In the genomic region with DNA sequence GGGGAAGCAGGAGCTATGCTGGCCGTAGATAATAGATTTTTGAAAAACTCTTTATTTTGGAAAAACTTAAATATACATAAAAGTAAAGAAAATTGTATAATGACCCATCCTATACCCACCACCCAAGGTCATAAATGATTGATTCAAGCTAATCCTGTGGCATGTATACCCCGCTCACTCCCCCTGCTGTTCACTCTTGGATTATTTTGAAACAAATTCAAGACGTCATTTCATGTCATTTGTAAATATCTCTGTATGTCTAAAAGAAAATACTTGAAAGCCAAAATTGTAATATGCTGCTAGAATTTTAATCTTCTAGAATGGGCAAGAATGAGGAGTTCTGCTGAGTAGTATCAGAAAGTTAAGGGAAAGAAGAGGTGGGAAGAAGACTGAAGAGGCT, we compare ENCODE assay signal across 10 cellular contexts.
DNase-seq lines count a peak whose midpoint lies in the region; ATAC-seq, FAIRE-seq and TF ChIP-seq lines count a peak whose summit lies in the region.
"Had no signal": no experiment of that assay in that cellular context is flagged by ENCODE, and none has a peak within 500 bp of the region (broad histone marks: within the 10 kb centered on the region; RNA-seq: fewer than 3 reads in every experiment).

No MANE protein-coding gene starts in this region.

- H3K27ac ChIP-seq in H1 (ENCODE audit: low read depth, low read length) (no peak overlapping the region), neural cell (ENCODE audit: low read length) (no peak overlapping the region)

- H3K4me3 ChIP-seq in H1 (ENCODE audit: extremely low read depth in 1 of 4, insufficient read depth in 2 of 4, low read depth in 3 of 4, low read length in 4 of 4) (no peak overlapping the region), neural cell (ENCODE audit: low read length) (no peak overlapping the region)

- CTCF ChIA-PET in H1 (lab: Charles Lee; ENCODE audit: partially characterized antibody), result interaction anchor here (0.9 to 3.8 kb wide), 14 partner anchors 8 to 274 kb away, joined by 3 to 14 read pairs (median 8); no protein-coding TSS in a partner anchor

- no peak overlapping the region for H3K18ac ChIP-seq in H1 (ENCODE audit: extremely low read depth, low read length)

- H2BK12ac ChIP-seq in H1 (ENCODE audit: low read depth, low read length), result no peak overlapping the region

- H3K27me3 ChIP-seq in H1 (replicated peaks in 1 of 4; ENCODE audit: control insufficient read depth in 3 of 4, extremely low read depth in 1 of 4, insufficient read depth in 3 of 4, low read length in 3 of 4) (no peaks in the 10 kb centered on the region), neural cell (ENCODE audit: insufficient read depth, low read depth, low read length) (no peaks in the 10 kb centered on the region)

- WGBS in H1 (ENCODE audit: extremely low coverage in 1 of 2, insufficient coverage in 1 of 2, insufficient read length in 1 of 2, insufficient replicate concordance in 2 of 2, low coverage in 1 of 2, low lambda C conversion rate in 2 of 2, missing lambda C conversion rate in 1 of 2), 2 experiments, result 76% methylated on average over 3 of the region's 3 CpGs; no CpG with 5 or more reads in 1 of the 2 experiments

- no peaks in the 10 kb centered on the region for H3K23me2 ChIP-seq in H1 (ENCODE audit: low read depth, low read length)

- H3K4ac ChIP-seq in H1 (replicated peaks; ENCODE audit: insufficient read length, low read depth, low read length), result no peak overlapping the region

- H4K91ac ChIP-seq in H1 (replicated peaks; ENCODE audit: insufficient read length, low read length), result no peak overlapping the region

- TF ChIP-seq POLR2A in H1 (IDR thresholded peaks at IDR 0.05; ENCODE audit: control extremely low read depth in 1 of 2, low read depth in 2 of 2, low read length in 2 of 2), result no peak
- TF ChIP-seq POLR2A in H54 (IDR thresholded peaks at IDR 0.05; ENCODE audit: low read depth, low read length), result no peak

- ATAC-seq in HG02852 (IDR thresholded peaks at IDR 0.05; ENCODE audit: unreplicated experiment), result no peak

- TF ChIP-seq EP300 in H1 (IDR thresholded peaks at IDR 0.05; ENCODE audit: borderline replicate concordance in 1 of 2, low read depth in 2 of 2, low read length in 2 of 2) (no peak), neural cell (conservative IDR thresholded peaks at IDR 0.05; ENCODE audit: poor library complexity, severe bottlenecking) (no peak)

- H3K56ac ChIP-seq in H1 (replicated peaks; ENCODE audit: insufficient read length, low read depth, low read length), result no peak overlapping the region

- no peak overlapping the region for H3K23ac ChIP-seq in H1 (ENCODE audit: insufficient read length)

- no peak overlapping the region for H2BK20ac ChIP-seq in H1 (ENCODE audit: low read length)

- POLR2A ChIA-PET in H1 (lab: Charles Lee; ENCODE audit: partially characterized antibody), result interaction anchor here (1.2 to 1.8 kb wide), 2 partner anchors 10 to 567 kb away, joined by 3 to 4 read pairs; no protein-coding TSS in a partner anchor

- no peak overlapping the region for H2BK120ac ChIP-seq in H1 (replicated peaks; ENCODE audit: low read depth, low read length)

- peak; percentile 23 for DNase-seq in ELR (ENCODE audit: low read depth)
- peak; percentile 25 for DNase-seq in NCI-H69 (lab: John Stamatoyannopoulos, UW)
- DNase-seq in H1 (ENCODE audit: low read depth in 1 of 2, low spot score in 2 of 2), result no peak
- DNase-seq in H54 (ENCODE audit: insufficient read length, low spot score), result no peak
- no peak for DNase-seq in activated effector memory CD4-positive, alpha-beta T cell treated with anti-CD3 and anti-CD28 coated beads, Interleukin-2, amount 50 U/mL, for 16 hours
- no peak for DNase-seq in ecto neural progenitor cell (ENCODE audit: low spot score)

- H3K9me3 ChIP-seq in H1 (ENCODE audit: insufficient read depth in 2 of 2, low read depth in 1 of 2, low read length in 1 of 2) (no peaks in the 10 kb centered on the region), neural cell (ENCODE audit: low read length) (no peaks in the 10 kb centered on the region)

- H3K79me2 ChIP-seq in H1 (ENCODE audit: control insufficient read depth in 1 of 2, insufficient read depth in 2 of 2, low read length in 2 of 2), result no peaks in the 10 kb centered on the region
- H3K79me2 ChIP-seq in neural cell (replicated peaks; ENCODE audit: insufficient read depth, low read length), result no peaks in the 10 kb centered on the region

- H3K9ac ChIP-seq in H1 (replicated peaks in 1 of 4; ENCODE audit: extremely low read depth in 1 of 4, low read depth in 3 of 4, low read length in 3 of 4) (no peak overlapping the region), neural cell (ENCODE audit: low read length) (no peak overlapping the region)

- H2BK15ac ChIP-seq in H1 (ENCODE audit: low read length), result no peak overlapping the region

- H3K14ac ChIP-seq in H1 (ENCODE audit: insufficient read length), result no peak overlapping the region

- H3F3A ChIP-seq in neural cell (ENCODE audit: insufficient read depth, low read length, poor library complexity, severe bottlenecking), result no peaks in the 10 kb centered on the region

- no peak overlapping the region for H4K8ac ChIP-seq in H1 (ENCODE audit: extremely low read depth, insufficient read depth, low read length)

- no peaks in the 10 kb centered on the region; a peak in 1 of 8 replicates for H3K36me3 ChIP-seq in H1 (ENCODE audit: control insufficient read depth in 2 of 4, insufficient read depth in 4 of 4, low read length in 3 of 4)
- H3K36me3 ChIP-seq in neural cell (ENCODE audit: insufficient read depth, low read length), result no peaks in the 10 kb centered on the region

- H3K79me1 ChIP-seq in H1 (ENCODE audit: low read depth, low read length), result no peaks in the 10 kb centered on the region; the same call in 1 of the 2 replicates

- H4K5ac ChIP-seq in H1 (ENCODE audit: insufficient read length, low read depth, low read length), result no peak overlapping the region

- FAIRE-seq in H1 (lab: Jason Lieb, UNC) (no peak), H54 (lab: Jason Lieb, UNC) (no peak)
- FAIRE-seq: GM12891, TTC549 had no signal

- no peaks in the 10 kb centered on the region for H3K9me2 ChIP-seq in neural cell (ENCODE audit: insufficient read depth, low read length)

- TF ChIP-seq CTCF in H1 (IDR thresholded peaks at IDR 0.05; ENCODE audit: control extremely low read depth in 1 of 3, insufficient read depth in 1 of 3, low read depth in 1 of 3, low read length in 3 of 3) (peak in 2 of 3 experiments; percentile 27 to 39; a peak in 2 of 4 replicates), neural cell (IDR thresholded peaks at IDR 0.05; ENCODE audit: poor library complexity, severe bottlenecking) (peak; percentile 63)

- H2AK5ac ChIP-seq in H1 (ENCODE audit: low read depth, low read length), result no peak overlapping the region

- peak; percentile 57 to 61 for TF ChIP-seq RAD21 in H1 (IDR thresholded peaks at IDR 0.05 in 1 of 2, conservative IDR thresholded peaks at IDR 0.05 in 1 of 2; ENCODE audit: low read depth in 2 of 2, low read length in 2 of 2)
- TF ChIP-seq RAD21 in neural cell (conservative IDR thresholded peaks at IDR 0.05), result peak; percentile 68

- H4K20me1 ChIP-seq in H1 (replicated peaks in 1 of 2; ENCODE audit: control insufficient read depth in 1 of 2, insufficient read depth in 2 of 2, low read length in 2 of 2) (peaks cover 2 to 3% of the 10 kb centered on the region in 2 experiments), neural cell (ENCODE audit: insufficient read depth) (no peaks in the 10 kb centered on the region)

- H3K4me1 ChIP-seq in H1 (replicated peaks in 1 of 4; ENCODE audit: control insufficient read depth in 3 of 4, insufficient read depth in 4 of 4, low read length in 3 of 4), result peaks cover 0 to 3% (median 0%) of the 10 kb centered on the region in 4 experiments; a peak in 1 of 7 replicates

- H2BK5ac ChIP-seq in H1 (ENCODE audit: low read depth, low read length), result no peak overlapping the region

- H2AFZ ChIP-seq in H1 (ENCODE audit: low read length), result no peak overlapping the region
- H2AFZ ChIP-seq in neural cell (ENCODE audit: low read depth, low read length), result no peak overlapping the region

- H3K4me2 ChIP-seq in H1 (ENCODE audit: insufficient read depth in 1 of 2, low read depth in 2 of 2, low read length in 2 of 2), result no peak overlapping the region
- H3K4me2 ChIP-seq in neural cell (ENCODE audit: low read length), result no peak overlapping the region

TF ChIP-seq in H1, 55 proteins besides CTCF, POLR2A, EP300 and RAD21:
- TF ChIP-seq HDAC6 (IDR thresholded peaks at IDR 0.05; ENCODE audit: low read depth, low read length) (no peak), SIRT6 (IDR thresholded peaks at IDR 0.05; ENCODE audit: low read length) (no peak), BRCA1 (IDR thresholded peaks at IDR 0.05; ENCODE audit: low read depth, low read length) (no peak)
TF ChIP-seq in H1: peak in this region for 0.

TF ChIP-seq in neural cell, 6 proteins besides CTCF, POLR2A, EP300 and RAD21:
- TF ChIP-seq MXI1 (conservative IDR thresholded peaks at IDR 0.05; ENCODE audit: poor library complexity, severe bottlenecking) (no peak), SMC3 (conservative IDR thresholded peaks at IDR 0.05; ENCODE audit: poor library complexity) (peak; percentile 71)

Comparison
In these comparisons a context has a peak if more than half of its experiments do, and no peak if none do; other contexts are left out.
1. DNase-seq: peak in ELR (single experiment) and NCI-H69 (single experiment); none in H1 (0 of 2), H54 (single experiment), activated effector memory CD4-positive, alpha-beta T cell treated with anti-CD3 and anti-CD28 coated beads, Interleukin-2, amount 50 U/mL, for 16 hours (single experiment) and ecto neural progenitor cell (single experiment).